Comparison of ENCODE assay signal across 1 cellular context in genomic region chr9:76458903-76459690, GRCh38.
TF ChIP-seq lines count a peak whose summit lies in the region.

Gene GCNT1 (plus strand): TSS chr9:76459182. CDS start chr9:76502382, 43,200 bp downstream.

TF ChIP-seq in HepG2, 621 proteins besides CTCF, POLR2A, EP300 and RAD21 (continued from another document and continues in another):
- TF ChIP-seq ZBTB33 (CRISPR knock-in tag; IDR thresholded peaks at IDR 0.05) (peak; percentile 70), ADNP (CRISPR knock-in tag; IDR thresholded peaks at IDR 0.05) (no peak), ZNF207 (IDR thresholded peaks at IDR 0.05; ENCODE audit: borderline replicate concordance) (no peak), ZNF878 (CRISPR knock-in tag; IDR thresholded peaks at IDR 0.05) (no peak), THYN1 (CRISPR knock-in tag; IDR thresholded peaks at IDR 0.05; ENCODE audit: borderline replicate concordance, low read depth) (no peak), POLR2AphosphoS2 (IDR thresholded peaks at IDR 0.05; ENCODE audit: low read depth, low read length) (no peak), TMF1 (CRISPR knock-in tag; IDR thresholded peaks at IDR 0.05; ENCODE audit: low read depth) (no peak), POLR2G (IDR thresholded peaks at IDR 0.05; ENCODE audit: low read depth, low read length) (no peak), GFI1 (CRISPR knock-in tag; IDR thresholded peaks at IDR 0.05; ENCODE audit: borderline replicate concordance) (no peak), NFIB (CRISPR knock-in tag; IDR thresholded peaks at IDR 0.05; ENCODE audit: borderline replicate concordance) (no peak), SP4 (CRISPR knock-in tag; IDR thresholded peaks at IDR 0.05) (peak; percentile 79), ZNF580 (CRISPR knock-in tag; IDR thresholded peaks at IDR 0.05; ENCODE audit: borderline replicate concordance, low read depth) (no peak), ARNT (IDR thresholded peaks at IDR 0.05) (no peak), TGIF2 (CRISPR knock-in tag; IDR thresholded peaks at IDR 0.05) (peak; percentile 49; the same call in 1 of the 2 replicates), ZNF205 (CRISPR knock-in tag; IDR thresholded peaks at IDR 0.05) (0 out of 2 replicates have a peak, but pooled peaks have one; percentile 18), RARG (CRISPR knock-in tag; IDR thresholded peaks at IDR 0.05; ENCODE audit: low read depth) (no peak), ZNF607 (CRISPR knock-in tag; IDR thresholded peaks at IDR 0.05; ENCODE audit: borderline replicate concordance) (peak; percentile 29; the same call in 1 of the 2 replicates), ZNF570 (CRISPR knock-in tag; IDR thresholded peaks at IDR 0.05; ENCODE audit: borderline replicate concordance) (no peak), ZFP36L1 (CRISPR knock-in tag; IDR thresholded peaks at IDR 0.05) (0 out of 2 replicates have a peak, but pooled peaks have one; percentile 31), XBP1 (CRISPR knock-in tag; IDR thresholded peaks at IDR 0.05) (no peak), NAIF1 (CRISPR knock-in tag; IDR thresholded peaks at IDR 0.05; ENCODE audit: borderline replicate concordance) (no peak), CEBPB (IDR thresholded peaks at IDR 0.05; ENCODE audit: borderline replicate concordance, low read depth, low read length) (no peak), MBNL3 (CRISPR knock-in tag; conservative IDR thresholded peaks at IDR 0.05) (no peak), MED8 (CRISPR knock-in tag; IDR thresholded peaks at IDR 0.05; ENCODE audit: insufficient replicate concordance) (no peak), ZNF30 (CRISPR knock-in tag; IDR thresholded peaks at IDR 0.05) (no peak), NONO (IDR thresholded peaks at IDR 0.05) (no peak), NONO (CRISPR knock-in tag; conservative IDR thresholded peaks at IDR 0.05) (no peak), ZNF850 (CRISPR knock-in tag; conservative IDR thresholded peaks at IDR 0.05) (no peak), ZNF20 (CRISPR knock-in tag; IDR thresholded peaks at IDR 0.05) (no peak), IRF1 (CRISPR knock-in tag; IDR thresholded peaks at IDR 0.05; ENCODE audit: low read depth) (no peak), ZNF441 (CRISPR knock-in tag; IDR thresholded peaks at IDR 0.05; ENCODE audit: borderline replicate concordance) (no peak), ZNF674 (CRISPR knock-in tag; IDR thresholded peaks at IDR 0.05; ENCODE audit: low read depth) (no peak)
- TF ChIP-seq, protein P1, sequence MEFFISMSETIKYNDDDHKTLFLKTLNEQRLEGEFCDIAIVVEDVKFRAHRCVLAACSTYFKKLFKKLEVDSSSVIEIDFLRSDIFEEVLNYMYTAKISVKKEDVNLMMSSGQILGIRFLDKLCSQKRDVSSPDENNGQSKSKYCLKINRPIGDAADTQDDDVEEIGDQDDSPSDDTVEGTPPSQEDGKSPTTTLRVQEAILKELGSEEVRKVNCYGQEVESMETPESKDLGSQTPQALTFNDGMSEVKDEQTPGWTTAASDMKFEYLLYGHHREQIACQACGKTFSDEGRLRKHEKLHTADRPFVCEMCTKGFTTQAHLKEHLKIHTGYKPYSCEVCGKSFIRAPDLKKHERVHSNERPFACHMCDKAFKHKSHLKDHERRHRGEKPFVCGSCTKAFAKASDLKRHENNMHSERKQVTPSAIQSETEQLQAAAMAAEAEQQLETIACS (CRISPR knock-in tag; IDR thresholded peaks at IDR 0.05), result no peak
- TF ChIP-seq, protein P2, sequence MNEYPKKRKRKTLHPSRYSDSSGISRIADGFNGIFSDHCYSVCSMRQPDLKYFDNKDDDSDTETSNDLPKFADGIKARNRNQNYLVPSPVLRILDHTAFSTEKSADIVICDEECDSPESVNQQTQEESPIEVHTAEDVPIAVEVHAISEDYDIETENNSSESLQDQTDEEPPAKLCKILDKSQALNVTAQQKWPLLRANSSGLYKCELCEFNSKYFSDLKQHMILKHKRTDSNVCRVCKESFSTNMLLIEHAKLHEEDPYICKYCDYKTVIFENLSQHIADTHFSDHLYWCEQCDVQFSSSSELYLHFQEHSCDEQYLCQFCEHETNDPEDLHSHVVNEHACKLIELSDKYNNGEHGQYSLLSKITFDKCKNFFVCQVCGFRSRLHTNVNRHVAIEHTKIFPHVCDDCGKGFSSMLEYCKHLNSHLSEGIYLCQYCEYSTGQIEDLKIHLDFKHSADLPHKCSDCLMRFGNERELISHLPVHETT (CRISPR knock-in tag; conservative IDR thresholded peaks at IDR 0.05), result no peak
- TF ChIP-seq, protein P3, sequence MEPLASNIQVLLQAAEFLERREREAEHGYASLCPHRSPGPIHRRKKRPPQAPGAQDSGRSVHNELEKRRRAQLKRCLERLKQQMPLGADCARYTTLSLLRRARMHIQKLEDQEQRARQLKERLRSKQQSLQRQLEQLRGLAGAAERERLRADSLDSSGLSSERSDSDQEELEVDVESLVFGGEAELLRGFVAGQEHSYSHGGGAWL (CRISPR knock-in tag; IDR thresholded peaks at IDR 0.05), result peak; percentile 50; the same call in 1 of the 2 replicates
- TF ChIP-seq, protein P4, sequence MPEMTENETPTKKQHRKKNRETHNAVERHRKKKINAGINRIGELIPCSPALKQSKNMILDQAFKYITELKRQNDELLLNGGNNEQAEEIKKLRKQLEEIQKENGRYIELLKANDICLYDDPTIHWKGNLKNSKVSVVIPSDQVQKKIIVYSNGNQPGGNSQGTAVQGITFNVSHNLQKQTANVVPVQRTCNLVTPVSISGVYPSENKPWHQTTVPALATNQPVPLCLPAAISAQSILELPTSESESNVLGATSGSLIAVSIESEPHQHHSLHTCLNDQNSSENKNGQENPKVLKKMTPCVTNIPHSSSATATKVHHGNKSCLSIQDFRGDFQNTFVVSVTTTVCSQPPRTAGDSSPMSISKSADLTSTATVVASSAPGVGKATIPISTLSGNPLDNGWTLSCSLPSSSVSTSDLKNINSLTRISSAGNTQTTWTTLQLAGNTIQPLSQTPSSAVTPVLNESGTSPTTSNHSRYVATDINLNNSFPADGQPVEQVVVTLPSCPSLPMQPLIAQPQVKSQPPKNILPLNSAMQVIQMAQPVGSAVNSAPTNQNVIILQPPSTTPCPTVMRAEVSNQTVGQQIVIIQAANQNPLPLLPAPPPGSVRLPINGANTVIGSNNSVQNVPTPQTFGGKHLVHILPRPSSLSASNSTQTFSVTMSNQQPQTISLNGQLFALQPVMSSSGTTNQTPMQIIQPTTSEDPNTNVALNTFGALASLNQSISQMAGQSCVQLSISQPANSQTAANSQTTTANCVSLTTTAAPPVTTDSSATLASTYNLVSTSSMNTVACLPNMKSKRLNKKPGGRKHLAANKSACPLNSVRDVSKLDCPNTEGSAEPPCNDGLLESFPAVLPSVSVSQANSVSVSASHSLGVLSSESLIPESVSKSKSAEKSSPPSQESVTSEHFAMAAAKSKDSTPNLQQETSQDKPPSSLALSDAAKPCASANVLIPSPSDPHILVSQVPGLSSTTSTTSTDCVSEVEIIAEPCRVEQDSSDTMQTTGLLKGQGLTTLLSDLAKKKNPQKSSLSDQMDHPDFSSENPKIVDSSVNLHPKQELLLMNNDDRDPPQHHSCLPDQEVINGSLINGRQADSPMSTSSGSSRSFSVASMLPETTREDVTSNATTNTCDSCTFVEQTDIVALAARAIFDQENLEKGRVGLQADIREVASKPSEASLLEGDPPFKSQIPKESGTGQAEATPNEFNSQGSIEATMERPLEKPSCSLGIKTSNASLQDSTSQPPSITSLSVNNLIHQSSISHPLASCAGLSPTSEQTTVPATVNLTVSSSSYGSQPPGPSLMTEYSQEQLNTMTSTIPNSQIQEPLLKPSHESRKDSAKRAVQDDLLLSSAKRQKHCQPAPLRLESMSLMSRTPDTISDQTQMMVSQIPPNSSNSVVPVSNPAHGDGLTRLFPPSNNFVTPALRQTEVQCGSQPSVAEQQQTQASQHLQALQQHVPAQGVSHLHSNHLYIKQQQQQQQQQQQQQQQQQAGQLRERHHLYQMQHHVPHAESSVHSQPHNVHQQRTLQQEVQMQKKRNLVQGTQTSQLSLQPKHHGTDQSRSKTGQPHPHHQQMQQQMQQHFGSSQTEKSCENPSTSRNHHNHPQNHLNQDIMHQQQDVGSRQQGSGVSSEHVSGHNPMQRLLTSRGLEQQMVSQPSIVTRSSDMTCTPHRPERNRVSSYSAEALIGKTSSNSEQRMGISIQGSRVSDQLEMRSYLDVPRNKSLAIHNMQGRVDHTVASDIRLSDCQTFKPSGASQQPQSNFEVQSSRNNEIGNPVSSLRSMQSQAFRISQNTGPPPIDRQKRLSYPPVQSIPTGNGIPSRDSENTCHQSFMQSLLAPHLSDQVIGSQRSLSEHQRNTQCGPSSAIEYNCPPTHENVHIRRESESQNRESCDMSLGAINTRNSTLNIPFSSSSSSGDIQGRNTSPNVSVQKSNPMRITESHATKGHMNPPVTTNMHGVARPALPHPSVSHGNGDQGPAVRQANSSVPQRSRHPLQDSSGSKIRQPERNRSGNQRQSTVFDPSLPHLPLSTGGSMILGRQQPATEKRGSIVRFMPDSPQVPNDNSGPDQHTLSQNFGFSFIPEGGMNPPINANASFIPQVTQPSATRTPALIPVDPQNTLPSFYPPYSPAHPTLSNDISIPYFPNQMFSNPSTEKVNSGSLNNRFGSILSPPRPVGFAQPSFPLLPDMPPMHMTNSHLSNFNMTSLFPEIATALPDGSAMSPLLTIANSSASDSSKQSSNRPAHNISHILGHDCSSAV (CRISPR knock-in tag; IDR thresholded peaks at IDR 0.05; ENCODE audit: borderline replicate concordance), result no peak
- TF ChIP-seq, protein P5, sequence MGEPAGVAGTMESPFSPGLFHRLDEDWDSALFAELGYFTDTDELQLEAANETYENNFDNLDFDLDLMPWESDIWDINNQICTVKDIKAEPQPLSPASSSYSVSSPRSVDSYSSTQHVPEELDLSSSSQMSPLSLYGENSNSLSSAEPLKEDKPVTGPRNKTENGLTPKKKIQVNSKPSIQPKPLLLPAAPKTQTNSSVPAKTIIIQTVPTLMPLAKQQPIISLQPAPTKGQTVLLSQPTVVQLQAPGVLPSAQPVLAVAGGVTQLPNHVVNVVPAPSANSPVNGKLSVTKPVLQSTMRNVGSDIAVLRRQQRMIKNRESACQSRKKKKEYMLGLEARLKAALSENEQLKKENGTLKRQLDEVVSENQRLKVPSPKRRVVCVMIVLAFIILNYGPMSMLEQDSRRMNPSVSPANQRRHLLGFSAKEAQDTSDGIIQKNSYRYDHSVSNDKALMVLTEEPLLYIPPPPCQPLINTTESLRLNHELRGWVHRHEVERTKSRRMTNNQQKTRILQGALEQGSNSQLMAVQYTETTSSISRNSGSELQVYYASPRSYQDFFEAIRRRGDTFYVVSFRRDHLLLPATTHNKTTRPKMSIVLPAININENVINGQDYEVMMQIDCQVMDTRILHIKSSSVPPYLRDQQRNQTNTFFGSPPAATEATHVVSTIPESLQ (CRISPR knock-in tag; conservative IDR thresholded peaks at IDR 0.05), result no peak
- TF ChIP-seq, protein P6, sequence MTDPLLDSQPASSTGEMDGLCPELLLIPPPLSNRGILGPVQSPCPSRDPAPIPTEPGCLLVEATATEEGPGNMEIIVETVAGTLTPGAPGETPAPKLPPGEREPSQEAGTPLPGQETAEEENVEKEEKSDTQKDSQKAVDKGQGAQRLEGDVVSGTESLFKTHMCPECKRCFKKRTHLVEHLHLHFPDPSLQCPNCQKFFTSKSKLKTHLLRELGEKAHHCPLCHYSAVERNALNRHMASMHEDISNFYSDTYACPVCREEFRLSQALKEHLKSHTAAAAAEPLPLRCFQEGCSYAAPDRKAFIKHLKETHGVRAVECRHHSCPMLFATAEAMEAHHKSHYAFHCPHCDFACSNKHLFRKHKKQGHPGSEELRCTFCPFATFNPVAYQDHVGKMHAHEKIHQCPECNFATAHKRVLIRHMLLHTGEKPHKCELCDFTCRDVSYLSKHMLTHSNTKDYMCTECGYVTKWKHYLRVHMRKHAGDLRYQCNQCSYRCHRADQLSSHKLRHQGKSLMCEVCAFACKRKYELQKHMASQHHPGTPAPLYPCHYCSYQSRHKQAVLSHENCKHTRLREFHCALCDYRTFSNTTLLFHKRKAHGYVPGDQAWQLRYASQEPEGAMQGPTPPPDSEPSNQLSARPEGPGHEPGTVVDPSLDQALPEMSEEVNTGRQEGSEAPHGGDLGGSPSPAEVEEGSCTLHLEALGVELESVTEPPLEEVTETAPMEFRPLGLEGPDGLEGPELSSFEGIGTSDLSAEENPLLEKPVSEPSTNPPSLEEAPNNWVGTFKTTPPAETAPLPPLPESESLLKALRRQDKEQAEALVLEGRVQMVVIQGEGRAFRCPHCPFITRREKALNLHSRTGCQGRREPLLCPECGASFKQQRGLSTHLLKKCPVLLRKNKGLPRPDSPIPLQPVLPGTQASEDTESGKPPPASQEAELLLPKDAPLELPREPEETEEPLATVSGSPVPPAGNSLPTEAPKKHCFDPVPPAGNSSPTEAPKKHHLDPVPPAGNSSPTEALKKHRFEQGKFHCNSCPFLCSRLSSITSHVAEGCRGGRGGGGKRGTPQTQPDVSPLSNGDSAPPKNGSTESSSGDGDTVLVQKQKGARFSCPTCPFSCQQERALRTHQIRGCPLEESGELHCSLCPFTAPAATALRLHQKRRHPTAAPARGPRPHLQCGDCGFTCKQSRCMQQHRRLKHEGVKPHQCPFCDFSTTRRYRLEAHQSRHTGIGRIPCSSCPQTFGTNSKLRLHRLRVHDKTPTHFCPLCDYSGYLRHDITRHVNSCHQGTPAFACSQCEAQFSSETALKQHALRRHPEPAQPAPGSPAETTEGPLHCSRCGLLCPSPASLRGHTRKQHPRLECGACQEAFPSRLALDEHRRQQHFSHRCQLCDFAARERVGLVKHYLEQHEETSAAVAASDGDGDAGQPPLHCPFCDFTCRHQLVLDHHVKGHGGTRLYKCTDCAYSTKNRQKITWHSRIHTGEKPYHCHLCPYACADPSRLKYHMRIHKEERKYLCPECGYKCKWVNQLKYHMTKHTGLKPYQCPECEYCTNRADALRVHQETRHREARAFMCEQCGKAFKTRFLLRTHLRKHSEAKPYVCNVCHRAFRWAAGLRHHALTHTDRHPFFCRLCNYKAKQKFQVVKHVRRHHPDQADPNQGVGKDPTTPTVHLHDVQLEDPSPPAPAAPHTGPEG (CRISPR knock-in tag; IDR thresholded peaks at IDR 0.05), result 0 out of 2 replicates have a peak, but pooled peaks have one; percentile 24
